Comparison of ENCODE assay signal across 8 cellular contexts in the genomic region with DNA sequence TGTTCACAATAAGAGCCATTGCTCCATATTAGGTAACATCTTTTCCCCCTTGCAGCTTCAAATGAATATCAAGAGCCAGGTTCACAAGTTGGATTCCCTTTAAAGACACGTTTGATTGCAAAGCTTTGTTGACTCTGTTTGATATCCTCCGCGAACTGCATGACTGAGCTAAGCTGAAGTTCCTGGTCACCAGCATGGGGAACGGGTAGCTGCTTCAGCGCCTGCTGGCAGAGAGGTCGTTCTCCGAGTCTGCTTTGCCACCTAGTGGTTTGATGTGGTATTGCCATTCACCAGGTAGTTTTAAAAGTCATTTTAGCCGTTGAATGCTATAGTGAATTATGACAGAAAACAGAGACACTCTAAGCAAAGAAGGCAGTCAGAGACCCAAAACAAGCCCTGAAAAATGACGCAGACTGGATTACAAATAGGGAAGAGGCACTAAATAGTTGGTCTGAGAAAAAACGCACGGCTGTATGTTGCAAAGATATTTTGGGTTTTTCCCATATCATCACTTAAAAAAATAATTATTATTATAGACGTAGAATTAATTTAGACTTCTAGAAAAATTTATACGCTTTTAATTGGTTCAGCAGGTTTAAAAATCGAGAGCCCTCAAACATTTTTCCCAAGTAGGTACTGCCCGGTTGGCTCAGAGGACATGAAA.
DNase-seq lines count a peak whose midpoint lies in the region; ATAC-seq and FAIRE-seq lines count a peak whose summit lies in the region.

No MANE protein-coding gene starts in this region.

- H3K23ac ChIP-seq in neuronal stem cell (ENCODE audit: low read depth, low read length, poor library complexity) = no peak overlapping the region

- H2AFZ ChIP-seq in neuronal stem cell (ENCODE audit: low read length) = peak overlapping the region; percentile 8

- H3K79me1 ChIP-seq in neuronal stem cell (ENCODE audit: low read depth, low read length) = no peaks in the 10 kb centered on the region

- no peak overlapping the region for H4K91ac ChIP-seq in neuronal stem cell (ENCODE audit: low read depth, low read length, poor library complexity)

- no peak overlapping the region for H3K4me3 ChIP-seq in neuronal stem cell (ENCODE audit: low read length in 2 of 2)

- no peak overlapping the region for H2AK5ac ChIP-seq in neuronal stem cell (ENCODE audit: low read depth, low read length)

- no peak overlapping the region for H3K4me2 ChIP-seq in neuronal stem cell (ENCODE audit: insufficient read depth, low read length, poor library complexity, severe bottlenecking)

- H3K36me3 ChIP-seq in neuronal stem cell (replicated peaks in 1 of 2; ENCODE audit: control insufficient read depth in 2 of 2, insufficient read depth in 2 of 2, low read length in 2 of 2) = no peaks in the 10 kb centered on the region

- H3K18ac ChIP-seq in neuronal stem cell (ENCODE audit: low read length) = no peak overlapping the region

- peak; percentile 96 for ATAC-seq in GM21786 (IDR thresholded peaks at IDR 0.05; ENCODE audit: unreplicated experiment)

- WGBS in neuronal stem cell (ENCODE audit: extremely low coverage in 2 of 2, insufficient read length in 2 of 2, insufficient replicate concordance in 1 of 2), 2 donors = no CpG with 5 or more reads among the region's 15 CpGs

- H2BK15ac ChIP-seq in neuronal stem cell (ENCODE audit: low read length) = no peak overlapping the region

- no peak overlapping the region for H4K8ac ChIP-seq in neuronal stem cell (ENCODE audit: low read depth, low read length)

- H3K27ac ChIP-seq in neuronal stem cell (replicated peaks; ENCODE audit: low read length) (no peak overlapping the region), substantia nigra (ENCODE audit: low read depth, low read length, poor library complexity, severe bottlenecking) (no peak overlapping the region)

- no peaks in the 10 kb centered on the region for H3K27me3 ChIP-seq in neuronal stem cell (ENCODE audit: control insufficient read depth in 3 of 3, insufficient read depth in 3 of 3, low read depth in 1 of 3, low read length in 3 of 3)

- peak; percentile 38 for DNase-seq in DMS79 treated with DMSO at 0.1 percent for 48 hours (lab: John Stamatoyannopoulos, UW)
- DNase-seq in KBM-7 = peak; percentile 80
- peak; percentile 61 for DNase-seq in RCC 7860 (ENCODE audit: low spot score)
- peak; percentile 46 for DNase-seq in activated T-helper 1 cell treated with Interleukin-2 at 50 U/mL for 16 hours (ENCODE audit: low read depth)
- peak; percentile 57 for DNase-seq in fibroblast of the conjunctiva (ENCODE audit: low read depth)
- DNase-seq in neuronal stem cell (ENCODE audit: low spot score) = peak; percentile 78
- peak in 46 of 49 donors; percentile 2 to 76 (median 49) for DNase-seq in substantia nigra (lab: John Stamatoyannopoulos, UW)

- no peaks in the 10 kb centered on the region for H3K9me3 ChIP-seq in neuronal stem cell (replicated peaks in 1 of 2; ENCODE audit: control insufficient read depth in 2 of 2, insufficient read depth in 1 of 2, low read depth in 1 of 2, low read length in 2 of 2)

- no peak overlapping the region for H3K9ac ChIP-seq in neuronal stem cell (ENCODE audit: low read depth, low read length, poor library complexity)

- H2BK12ac ChIP-seq in neuronal stem cell (ENCODE audit: low read length) = no peak overlapping the region

- FAIRE-seq in RCC 7860 (lab: Jason Lieb, UNC) = peak; percentile 76

- no peak overlapping the region for H2BK120ac ChIP-seq in neuronal stem cell (ENCODE audit: low read depth, low read length)

- H3K4me1 ChIP-seq in neuronal stem cell (ENCODE audit: control insufficient read depth in 2 of 2, insufficient read depth in 1 of 2, low read depth in 1 of 2, low read length in 2 of 2) = peaks cover 2 to 3% of the 10 kb centered on the region in 2 donors

- H3K4ac ChIP-seq in neuronal stem cell (ENCODE audit: low read length) = no peak overlapping the region

- in situ Hi-C loops in KBM-7 (cut with MboI; ENCODE audit: low pct_unique_long_range_greater_than_20kb, low sequenced_read_pairs) = no loop called here

- no peak overlapping the region for H3K14ac ChIP-seq in neuronal stem cell (ENCODE audit: low read length)

- no peak overlapping the region for H2BK5ac ChIP-seq in neuronal stem cell (ENCODE audit: low read length)
